ENCODE assay signal across 12 cellular contexts in the genomic region with DNA sequence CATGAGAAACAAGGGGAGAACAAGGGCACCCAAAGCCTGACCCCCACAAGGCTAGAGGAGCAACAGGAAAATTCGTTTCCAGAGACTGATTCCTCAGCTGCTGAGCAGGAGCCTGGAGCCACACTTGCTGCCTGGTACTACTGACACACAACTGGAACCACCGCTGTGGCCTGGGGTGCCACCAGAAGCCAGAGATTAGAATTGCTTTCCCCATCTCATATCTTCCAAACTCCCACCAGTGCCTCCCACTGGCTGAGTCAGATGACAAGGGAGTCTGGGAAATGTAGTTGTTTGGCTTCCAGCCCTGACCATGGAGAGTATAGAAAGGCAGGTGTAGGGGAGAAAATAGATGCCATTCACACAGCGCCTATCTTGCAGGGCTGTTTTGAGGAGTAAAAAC. TPM values are rescaled to one million over a fixed set of nuclear protein-coding genes. Genes with fewer than 3 reads are reported as not detected.
DNase-seq lines count a peak whose midpoint lies in the region; ATAC-seq, FAIRE-seq and TF ChIP-seq lines count a peak whose summit lies in the region.
"Had no signal": no experiment of that assay in that cellular context is flagged by ENCODE, and none has a peak within 500 bp of the region (broad histone marks: within the 10 kb centered on the region; RNA-seq: fewer than 3 reads in every experiment).

No MANE protein-coding gene starts in this region.

- H3K9me3 ChIP-seq in GM12878 (replicated peaks; ENCODE audit: control insufficient read depth, insufficient read depth, low read length) = no peaks in the 10 kb centered on the region
- H3K9me3 ChIP-seq in spleen = peaks cover 0 to 3% (median 0%) of the 10 kb centered on the region in 8 donors

- no peak overlapping the region for H3K9ac ChIP-seq in GM12878 (ENCODE audit: control insufficient read depth, insufficient read depth, low read length)

- no peak overlapping the region for H2AFZ ChIP-seq in GM12878 (ENCODE audit: control insufficient read depth, low read depth, low read length)

- H3K4me3 ChIP-seq in GM12878 (no peak overlapping the region), spleen (no peak overlapping the region)

- CTCF ChIA-PET in GM12878 (lab: Yijun Ruan, JAX) = interaction anchor here (1.1 kb wide), 1 partner anchor 89 kb away, joined by 4 read pairs; no protein-coding TSS in a partner anchor

- TF ChIP-seq POLR2A in GM12878 (IDR thresholded peaks at IDR 0.05; ENCODE audit: low read depth, low read length) (no peak), spleen (IDR thresholded peaks at IDR 0.05) (no peak)

- SMC1A ChIA-PET in GM12878 (lab: Charles Lee; ENCODE audit: uncharacterized antibody, unreplicated experiment) = no interaction called here

- WGBS in GM12878 (ENCODE audit: insufficient coverage, insufficient replicate concordance, low lambda C conversion rate, missing lambda C conversion rate) = 66% methylated on average over 3 of the region's 3 CpGs
- WGBS in spleen, 5 donors = 78 to 94% (median 82%) methylated on average over 3 of the region's 3 CpGs

- no peaks in the 10 kb centered on the region for H4K20me1 ChIP-seq in GM12878 (ENCODE audit: control insufficient read depth, insufficient read depth)

- in situ Hi-C loops in GM12878 (cut with MboI) = loop anchor here (5.0 kb wide), 1 partner anchor 99 kb away; no protein-coding TSS in a partner anchor

- RAD21 ChIA-PET in GM12878 (lab: Charles Lee; ENCODE audit: unreplicated experiment) = no interaction called here

- TF ChIP-seq CTCF in GM12878 (IDR thresholded peaks at IDR 0.05 in 2 of 3, conservative IDR thresholded peaks at IDR 0.05 in 1 of 3; ENCODE audit: control insufficient read depth in 2 of 3, extremely low read depth in 1 of 3, insufficient read depth in 1 of 3, low read depth in 3 of 3, low read length in 3 of 3) = no peak; a peak in 1 of 6 replicates
- TF ChIP-seq CTCF in spleen (IDR thresholded peaks at IDR 0.05 in 8 of 11, conservative IDR thresholded peaks at IDR 0.05 in 3 of 11) = no peak

- H3K36me3 ChIP-seq in GM12878 (ENCODE audit: control insufficient read depth in 2 of 2, insufficient read depth in 2 of 2, low read length in 1 of 2) = no peaks in the 10 kb centered on the region; a peak in 1 of 4 replicates
- peaks cover 0 to 30% (median 0%) of the 10 kb centered on the region in 6 donors for H3K36me3 ChIP-seq in spleen

- TF ChIP-seq EP300 in GM12878 (IDR thresholded peaks at IDR 0.05; ENCODE audit: borderline replicate concordance in 1 of 2, control insufficient read depth in 1 of 2, low read depth in 2 of 2, low read length in 2 of 2) = no peak

- BruUV-seq in GM12878 (replicated peaks; lab: Mats Ljungman, UMichigan) = no TSS peak

- ATAC-seq in GM12878 = no peak
- no peak for ATAC-seq in GM21515 (IDR thresholded peaks at IDR 0.05; ENCODE audit: unreplicated experiment)

- POLR2A ChIA-PET in GM12878 (lab: Charles Lee) = no interaction called here

- H3K4me2 ChIP-seq in GM12878 (ENCODE audit: control insufficient read depth, insufficient read depth) = no peak overlapping the region

- intact Hi-C loops in GM12878 (cut with micrococcal nuclease; ENCODE audit: unreplicated experiment) (no loop called here), spleen (cut with DNase I; ENCODE audit: low total_unique reads) (loop anchor here (10.0 kb wide), 1 partner anchor 83 kb away; no protein-coding TSS in a partner anchor)

- peak; percentile 72 for DNase-seq in activated CD4-positive, alpha-beta T cell treated with anti-CD3 and anti-CD28 coated beads for 48 hours
- no peak for DNase-seq in activated CD4-positive, alpha-beta T cell treated with anti-CD3 and anti-CD28 coated beads for 1 hour
- DNase-seq in NCI-H226 (peak; percentile 56), GM12878 (ENCODE audit: low read depth, low spot score) (no peak), NOMO-1 treated with dmso at 0.1 percent for 144 hours (lab: John Stamatoyannopoulos, UW; ENCODE audit: unreplicated experiment) (no peak), spleen (no peak)
- DNase-seq in stimulated activated CD4-positive, alpha-beta T cell treated with anti-CD3 and anti-CD28 coated beads, Interleukin-4, amount 100 ng/mL, for 4 hours = peak; percentile 12 to 35
- DNase-seq: effector CD4-positive, alpha-beta T cell; NCI-H2171 had no signal

- 0 out of 2 replicates have a peak, but pooled peaks have one; percentile 3 for TF ChIP-seq RAD21 in GM12878 (IDR thresholded peaks at IDR 0.05; ENCODE audit: insufficient read depth, low read depth, low read length)

- H3K4me1 ChIP-seq in GM12878 (ENCODE audit: control insufficient read depth, insufficient read depth, low read length) = no peaks in the 10 kb centered on the region; the same call in 1 of the 2 replicates
- peaks cover 2 to 43% (median 28%) of the 10 kb centered on the region in 6 donors for H3K4me1 ChIP-seq in spleen

- H3K79me2 ChIP-seq in GM12878 (ENCODE audit: control insufficient read depth, insufficient read depth, low read length) = peaks cover 24% of the 10 kb centered on the region

- H3K27me3 ChIP-seq in GM12878 (replicated peaks in 1 of 2; ENCODE audit: control insufficient read depth in 2 of 2, insufficient read depth in 2 of 2, low read length in 1 of 2) (no peaks in the 10 kb centered on the region), spleen (replicated peaks in 1 of 7) (no peaks in the 10 kb centered on the region)

- H3K27ac ChIP-seq in GM12878 (ENCODE audit: control insufficient read depth, insufficient read depth) (no peak overlapping the region), spleen (peak overlapping the region in 1 of 8 donors; percentile 65)

- no peak for FAIRE-seq in GM12878 (lab: Jason Lieb, UNC)
- FAIRE-seq: GM19239, urothelium cell line had no signal

TF ChIP-seq in GM12878, 131 proteins besides CTCF, POLR2A, EP300 and RAD21 (continues in another document):
- no peak for TF ChIP-seq ZNF274 (IDR thresholded peaks at IDR 0.05; ENCODE audit: insufficient read depth, insufficient read length)
- no peak for TF ChIP-seq HDAC6 (IDR thresholded peaks at IDR 0.05; ENCODE audit: unreplicated experiment)
- peak; percentile 60 for TF ChIP-seq SIX5 (IDR thresholded peaks at IDR 0.05; ENCODE audit: low read depth, low read length, severe bottlenecking)
- TF ChIP-seq BMI1 (IDR thresholded peaks at IDR 0.05; ENCODE audit: borderline replicate concordance) = no peak
- TF ChIP-seq NFXL1 (IDR thresholded peaks at IDR 0.05; ENCODE audit: borderline replicate concordance) = no peak
- peak; percentile 41; the same call in 1 of the 2 replicates for TF ChIP-seq HCFC1 (IDR thresholded peaks at IDR 0.05; ENCODE audit: low read length)
- TF ChIP-seq KAT2A (conservative IDR thresholded peaks at IDR 0.05; ENCODE audit: control insufficient read depth, low read depth, low read length) = no peak

RNA-seq across cellular contexts. Expression of a gene that starts 4.1 kb away (rescaled TPM):
- 18.0 and 20.0 TPM in 2 replicates for total RNA-seq in GM12878 (2013; cell fraction: nucleolus; rRNA removed)
- total RNA-seq in GM12878 (2014; rRNA removed) (26.8 and 30.3 TPM in 2 replicates), GM12878 (2014; rRNA removed; fragmentation: Illumina TruSeq; extraction: Trizol) (13.1 and 14.4 TPM in 2 replicates), GM12878 (2021) (24.0 and 24.4 TPM in 2 replicates), spleen (10 to 100 TPM; 17.9 to 25.0 (median 19.9) TPM)
- polyA plus RNA-seq in GM12878 (2011; ENCODE audit: low read depth) = 8.6 TPM
- polyA plus RNA-seq in GM12878 (2011; rRNA removed) (19.8 and 38.5 TPM in 2 replicates), GM12878 (2014; fragmentation: Illumina TruSeq; extraction: Trizol) (13.9 and 21.1 TPM in 2 replicates), GM12878 (2014; fragmentation: Nextera tagmentation; extraction: Ambion mirVana) (10 to 100 TPM; 16.3 to 18.4 TPM), GM12878 (2014; rRNA removed) (33.4 and 37.3 TPM in 2 replicates), GM12878 (2016; fragmentation: Nextera tagmentation; extraction: Ambion mirVana) (10 to 100 TPM; 54.0 to 63.4 TPM), spleen (10 to 100 TPM; 14.2 to 22.6 (median 20.7) TPM)
- 58.4 and 64.1 TPM in 2 replicates for polyA plus RNA-seq in GM12878 (2011; cell fraction: cytosol; rRNA removed)
- polyA plus RNA-seq in GM12878 (2011; cell fraction: nucleus; rRNA removed) = 29.9 and 35.1 TPM in 2 replicates
- polyA plus RNA-seq in GM12878 (2012) = 14.9 and 17.5 TPM in 2 replicates
- polyA minus RNA-seq in GM12878 (2011; rRNA and poly(A)+ RNA removed) = 28.2 and 39.0 TPM in 2 replicates
- 14.9 and 16.2 TPM in 2 replicates for polyA minus RNA-seq in GM12878 (2011; cell fraction: cytosol; rRNA and poly(A)+ RNA removed)
- 13.3 and 21.9 TPM in 2 replicates for polyA minus RNA-seq in GM12878 (2011; cell fraction: nucleus; rRNA and poly(A)+ RNA removed)

RNA-seq across cellular contexts. Expression of a gene that starts 35.1 kb away (rescaled TPM):
- total RNA-seq in GM12878 (2013; cell fraction: nucleolus; rRNA removed) = 0.23 and 0.37 TPM in 2 replicates
- total RNA-seq in GM12878 (2014; rRNA removed) = 0.05 and 0.17 TPM in 2 replicates
- total RNA-seq in GM12878 (2014; rRNA removed; fragmentation: Illumina TruSeq; extraction: Trizol) = 0.05 and 0.09 TPM in 2 replicates
- 0.33 and 0.35 TPM in 2 replicates for total RNA-seq in GM12878 (2021)
- 0.21 TPM for polyA plus RNA-seq in GM12878 (2011; ENCODE audit: low read depth)
- 0.19 and 0.33 TPM in 2 replicates for polyA plus RNA-seq in GM12878 (2011; rRNA removed)
- 0.37 and 0.42 TPM in 2 replicates for polyA plus RNA-seq in GM12878 (2011; cell fraction: cytosol; rRNA removed)
- polyA plus RNA-seq in GM12878 (2011; cell fraction: nucleus; rRNA removed) = 0.42 and 0.55 TPM in 2 replicates
- 0.52 and 0.62 TPM in 2 replicates for polyA plus RNA-seq in GM12878 (2012)
- 0.08 and 0.21 TPM in 2 replicates for polyA plus RNA-seq in GM12878 (2014; fragmentation: Illumina TruSeq; extraction: Trizol)
- under 1 TPM; 0.02 TPM for polyA plus RNA-seq in GM12878 (2014; fragmentation: Nextera tagmentation; extraction: Ambion mirVana)
- polyA plus RNA-seq in GM12878 (2014; rRNA removed) = 0.31 and 0.47 TPM in 2 replicates
- polyA plus RNA-seq in GM12878 (2016; fragmentation: Nextera tagmentation; extraction: Ambion mirVana) = under 1 TPM; 0.13 TPM
- polyA minus RNA-seq in GM12878 (2011; rRNA and poly(A)+ RNA removed) = 0.07 and 0.36 TPM in 2 replicates
- 0.40 TPM in 1 of 2 replicates, not detected in the other for polyA minus RNA-seq in GM12878 (2011; cell fraction: cytosol; rRNA and poly(A)+ RNA removed)
- polyA minus RNA-seq in GM12878 (2011; cell fraction: nucleus; rRNA and poly(A)+ RNA removed) = 0.19 and 0.36 TPM in 2 replicates
- 10 to 100 TPM in 6 of 7 donors, 1 to 10 TPM in 1; 9.4 to 31.0 (median 16.6) TPM for total RNA-seq in spleen
- 1 to 10 TPM; 1.3 to 5.9 (median 1.9) TPM for polyA plus RNA-seq in spleen

Comparison
In these comparisons a context has a peak if more than half of its experiments do, and no peak if none do; other contexts are left out.
1. DNase-seq: peak in activated CD4-positive, alpha-beta T cell treated with anti-CD3 and anti-CD28 coated beads for 48 hours (single experiment), NCI-H226 (single experiment) and stimulated activated CD4-positive, alpha-beta T cell treated with anti-CD3 and anti-CD28 coated beads, Interleukin-4, amount 100 ng/mL, for 4 hours (2 of 2); none in activated CD4-positive, alpha-beta T cell treated with anti-CD3 and anti-CD28 coated beads for 1 hour (single experiment), GM12878 (single experiment), NOMO-1 treated with dmso at 0.1 percent for 144 hours (single experiment) and spleen (single experiment).
2. RNA of a gene that starts 35.1 kb away (total RNA-seq): 9.4 to 31.0 TPM in spleen; 0.05 to 0.37 TPM in GM12878; every median in the first group is over 4 times any median in the second.